8 cellular contexts compared by ENCODE assay signal in genomic region chr15:69298697-69299441, GRCh38. TPM values are rescaled to one million over a fixed set of nuclear protein-coding genes. Genes with fewer than 3 reads are reported as not detected.
DNase-seq lines count a peak whose midpoint lies in the region; ATAC-seq, FAIRE-seq and TF ChIP-seq lines count a peak whose summit lies in the region.

Gene PAQR5, plus strand, starts transcription at chr15:69298912. Its CDS starts 61,169 bp downstream, at chr15:69360081.

- H3K27ac ChIP-seq in RWPE2 (ENCODE audit: poor library complexity, severe bottlenecking): no peak within 1 kb of the TSS

- peak; percentile 57 for DNase-seq in activated T-cell treated with anti-CD3 and anti-CD28 coated beads, Interleukin-2, amount 50 U/mL, for 24 hours
- DNase-seq in activated T-cell treated with anti-CD3 and anti-CD28 coated beads for 4 hours: no peak
- DNase-seq in RWPE2 (ENCODE audit: low spot score): peak; percentile 70
- peak; percentile 14 for DNase-seq in endothelial cell (ENCODE audit: low spot score)
- DNase-seq in myocyte (ENCODE audit: low read depth): peak; percentile 67
- no peak for DNase-seq in GM19239 (ENCODE audit: insufficient read length, low spot score)

- ATAC-seq in RWPE2 (ENCODE audit: low read depth) (peak; percentile 70), HG02938 (IDR thresholded peaks at IDR 0.05; ENCODE audit: unreplicated experiment) (no peak), GM18867 (IDR thresholded peaks at IDR 0.05; ENCODE audit: unreplicated experiment) (no peak)

- no peaks in the 10 kb centered on the region for H3K36me3 ChIP-seq in RWPE2 (ENCODE audit: low read depth)

- no peaks in the 10 kb centered on the region for H3K9me3 Mint-ChIP-seq in activated T-cell treated with anti-CD3 and anti-CD28 coated beads, Interleukin-2, amount 50 U/mL, for 24 hours
- no peaks in the 10 kb centered on the region for H3K9me3 Mint-ChIP-seq in endothelial cell (ENCODE audit: unreplicated experiment)

- no peaks in the 10 kb centered on the region for H3K36me3 Mint-ChIP-seq in activated T-cell treated with anti-CD3 and anti-CD28 coated beads, Interleukin-2, amount 50 U/mL, for 24 hours (ENCODE audit: low read depth)
- no peaks in the 10 kb centered on the region for H3K36me3 Mint-ChIP-seq in endothelial cell (ENCODE audit: low read depth, unreplicated experiment)

- no peak for FAIRE-seq in GM19239 (lab: Jason Lieb, UNC)

- peak within 1 kb of the TSS; percentile 44 for H3K4me3 Mint-ChIP-seq in activated T-cell treated with anti-CD3 and anti-CD28 coated beads, Interleukin-2, amount 50 U/mL, for 24 hours
- peak within 1 kb of the TSS; percentile 62 for H3K4me3 Mint-ChIP-seq in endothelial cell (ENCODE audit: unreplicated experiment)

- no peaks in the 10 kb centered on the region for H3K4me1 Mint-ChIP-seq in activated T-cell treated with anti-CD3 and anti-CD28 coated beads, Interleukin-2, amount 50 U/mL, for 24 hours (ENCODE audit: low read depth)
- H3K4me1 Mint-ChIP-seq in endothelial cell (ENCODE audit: unreplicated experiment): no peaks in the 10 kb centered on the region

- peaks cover 8% of the 10 kb centered on the region for H3K27me3 ChIP-seq in RWPE2 (ENCODE audit: insufficient read depth, poor library complexity, severe bottlenecking)

- TF ChIP-seq CTCF in RWPE2 (IDR thresholded peaks at IDR 0.05; ENCODE audit: poor library complexity, severe bottlenecking) (no peak), endothelial cell (IDR thresholded peaks at IDR 0.05; ENCODE audit: unreplicated experiment) (no peak)

- H3K9me3 ChIP-seq in RWPE2 (ENCODE audit: severe bottlenecking): no peaks in the 10 kb centered on the region

- H3K27me3 Mint-ChIP-seq in activated T-cell treated with anti-CD3 and anti-CD28 coated beads, Interleukin-2, amount 50 U/mL, for 24 hours: peaks cover 63% of the 10 kb centered on the region
- H3K27me3 Mint-ChIP-seq in endothelial cell (ENCODE audit: unreplicated experiment): peaks cover 15% of the 10 kb centered on the region

- H3K4me1 ChIP-seq in RWPE2 (ENCODE audit: insufficient read depth, poor library complexity, severe bottlenecking): no peaks in the 10 kb centered on the region

- H3K27ac Mint-ChIP-seq in activated T-cell treated with anti-CD3 and anti-CD28 coated beads, Interleukin-2, amount 50 U/mL, for 24 hours: no peak within 1 kb of the TSS
- no peak within 1 kb of the TSS for H3K27ac Mint-ChIP-seq in endothelial cell (ENCODE audit: unreplicated experiment)

- peak within 1 kb of the TSS; percentile 50 for H3K4me3 ChIP-seq in RWPE2 (ENCODE audit: severe bottlenecking)

RNA-seq across cellular contexts. Expression of gene PAQR5, which starts in this region (rescaled TPM):
- total RNA-seq in endothelial cell (ENCODE audit: unreplicated experiment) (0.15 TPM), myocyte (8.5 and 9.4 TPM in 2 replicates)
- 10.5 TPM for polyA plus RNA-seq in myocyte (2012)

Comparison
In these comparisons a context has a peak if more than half of its experiments do, and no peak if none do; other contexts are left out.
1. DNase-seq: peak in activated T-cell treated with anti-CD3 and anti-CD28 coated beads, Interleukin-2, amount 50 U/mL, for 24 hours (single experiment), RWPE2 (single experiment) and myocyte (single experiment); none in activated T-cell treated with anti-CD3 and anti-CD28 coated beads for 4 hours (single experiment) and GM19239 (single experiment).
2. Peak in DNase-seq in endothelial cell; RNA of the gene not detected or under 1 TPM.